Comparison of ENCODE assay signal across 24 cellular contexts in the genomic region with DNA sequence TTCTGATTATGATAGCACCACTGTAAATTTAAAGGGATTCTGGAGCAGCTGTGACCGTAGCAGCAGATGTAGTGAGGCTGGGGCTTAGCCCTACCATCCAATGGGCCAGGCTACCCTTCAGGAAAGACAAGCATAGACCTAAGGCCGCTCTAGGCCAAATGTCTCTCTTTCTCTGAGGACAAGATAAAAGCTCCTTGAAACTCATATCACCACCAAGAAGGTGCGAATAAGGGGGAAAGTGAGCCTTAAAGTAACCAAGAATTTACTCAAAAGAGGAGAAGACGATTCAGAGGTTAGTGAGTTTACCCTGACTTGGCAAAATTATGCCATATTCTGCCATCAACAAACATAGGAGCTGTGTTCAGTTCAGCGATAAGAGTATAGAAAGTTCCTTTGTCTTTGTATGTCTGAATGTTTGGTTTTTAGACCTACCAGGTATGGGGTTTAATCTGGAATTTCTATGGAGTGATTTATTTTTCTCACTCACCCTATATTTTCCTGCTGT.
"Had no signal": no experiment of that assay in that cellular context is flagged by ENCODE, and none has a peak within 500 bp of the region (broad histone marks: within the 10 kb centered on the region; RNA-seq: fewer than 3 reads in every experiment).

No MANE protein-coding gene starts in this region.

- H3K36me3 ChIP-seq: MG63, Peyer's patch, SJSA1 had no signal

- H3K4me3 ChIP-seq: MG63, PC-9, Peyer's patch, SJSA1, SK-N-MC had no signal

- H2AFZ ChIP-seq: PC-9 had no signal

- FAIRE-seq: HTR-8/SVneo had no signal

- H3K27ac ChIP-seq: HL-60, PC-9, Peyer's patch, SJSA1, SK-N-MC had no signal

- H3K4me2 ChIP-seq: PC-9 had no signal

- H3K27me3 ChIP-seq: MG63, Peyer's patch, SJSA1 had no signal

- H3K9me3 ChIP-seq: MG63, Peyer's patch had no signal

- DNase-seq: Karpas-422, KG1, MG63, NCI-H1092, NCI-H1105 treated with DMSO at 0.1 percent for 48 hours, NCI-H1417 treated with DMSO at 0.1 percent for 48 hours, NCI-H146, NCI-H1694 treated with DMSO at 0.1 percent for 48 hours, NCI-H1930, NCI-H2081, NCI-H2107, NCI-H2227 treated with DMSO at 0.1 percent for 48 hours, NCI-H524, NCI-H526 treated with DMSO at 0.1 percent for 48 hours, NCI-H748 treated with DMSO at 0.1 percent for 48 hours, OCI-M1, PC-9, Right ventricle myocardium superior, SIG-M5 had no signal
